Comparison of ENCODE assay signal across 1 cellular context in the genomic region with DNA sequence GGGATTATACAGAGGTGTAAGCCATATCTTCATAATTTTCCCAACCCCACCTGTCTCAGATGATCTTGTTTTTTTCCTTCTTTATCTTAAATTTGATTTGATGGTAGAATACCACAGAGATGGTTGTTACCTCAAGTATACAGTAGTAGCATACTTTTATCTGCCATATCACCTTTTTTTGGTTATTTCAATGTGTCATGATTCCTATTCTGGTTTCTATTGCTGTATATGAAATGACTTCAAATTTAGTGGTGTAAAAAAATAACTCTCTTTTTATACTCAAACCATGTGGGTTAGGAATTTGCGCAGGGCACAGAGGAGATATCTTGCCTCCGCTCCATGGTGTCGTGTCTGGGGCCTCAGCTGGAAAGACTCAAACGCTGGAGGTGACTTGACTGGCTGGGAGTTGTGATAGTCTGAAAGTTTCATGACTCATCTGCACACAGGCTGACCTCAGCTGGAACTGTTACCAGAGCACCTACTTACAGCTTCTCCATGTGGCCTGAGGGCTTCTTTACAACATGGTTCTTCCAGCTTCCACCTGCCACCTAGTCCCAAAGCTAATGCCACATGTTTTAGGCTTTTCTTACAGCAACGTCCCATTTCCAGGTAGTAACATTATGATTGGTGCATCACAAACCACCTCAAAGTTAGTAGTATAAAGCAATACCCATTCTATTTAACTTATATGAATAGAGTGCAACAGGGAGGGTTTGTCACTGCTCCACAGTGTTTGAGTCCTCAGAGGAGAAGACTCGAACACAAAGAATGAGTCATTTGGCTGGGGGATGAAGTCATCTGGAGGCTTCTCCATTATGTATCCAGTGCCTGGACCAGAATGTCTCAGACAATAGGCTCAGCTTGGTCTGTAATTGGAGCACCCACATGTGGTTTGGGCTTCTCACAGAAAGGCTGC.
TF ChIP-seq lines count a peak whose summit lies in the region.

No MANE protein-coding gene starts in this region.

TF ChIP-seq in K562, 482 proteins besides CTCF, POLR2A, EP300 and RAD21 (continued from another document and continues in another):
- TF ChIP-seq DEAF1 (CRISPR knock-in tag; IDR thresholded peaks at IDR 0.05) = no peak
- TF ChIP-seq TFAM (CRISPR knock-in tag; conservative IDR thresholded peaks at IDR 0.05) = no peak
- TF ChIP-seq, protein P1, sequence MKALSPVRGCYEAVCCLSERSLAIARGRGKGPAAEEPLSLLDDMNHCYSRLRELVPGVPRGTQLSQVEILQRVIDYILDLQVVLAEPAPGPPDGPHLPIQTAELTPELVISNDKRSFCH (CRISPR knock-in tag; IDR thresholded peaks at IDR 0.05) = no peak
- TF ChIP-seq, protein P1 (tag; IDR thresholded peaks at IDR 0.05) = no peak
- TF ChIP-seq KHSRP (IDR thresholded peaks at IDR 0.05) = no peak
- TF ChIP-seq MED1 (CRISPR knock-in tag; IDR thresholded peaks at IDR 0.05; ENCODE audit: borderline replicate concordance) = no peak
- no peak for TF ChIP-seq ZNF57 (CRISPR knock-in tag; IDR thresholded peaks at IDR 0.05)
- no peak for TF ChIP-seq KAT2B (IDR thresholded peaks at IDR 0.05; ENCODE audit: low read depth, low read length)
- no peak for TF ChIP-seq HMGXB4 (CRISPR knock-in tag; IDR thresholded peaks at IDR 0.05)
- no peak for TF ChIP-seq PTBP1 (IDR thresholded peaks at IDR 0.05; ENCODE audit: low read depth, low read length)
- no peak for TF ChIP-seq NFRKB (IDR thresholded peaks at IDR 0.05; ENCODE audit: low read depth)
- TF ChIP-seq TCF15 (CRISPR knock-in tag; IDR thresholded peaks at IDR 0.05) = no peak
- no peak for TF ChIP-seq EHMT2 (IDR thresholded peaks at IDR 0.05)
- TF ChIP-seq ZNF165 (CRISPR knock-in tag; IDR thresholded peaks at IDR 0.05; ENCODE audit: borderline replicate concordance) = no peak
- TF ChIP-seq MNT (conservative IDR thresholded peaks at IDR 0.05) = peak; percentile 69 to 78; a peak in 3 of 4 replicates
- TF ChIP-seq ZNF282 (CRISPR knock-in tag; IDR thresholded peaks at IDR 0.05) = no peak
- no peak for TF ChIP-seq RBM39 (optimal IDR thresholded peaks at IDR 0.05; ENCODE audit: low read depth, low read length)
- no peak for TF ChIP-seq PURB (CRISPR knock-in tag; IDR thresholded peaks at IDR 0.05; ENCODE audit: low read depth)
- TF ChIP-seq ZBTB1 (CRISPR knock-in tag; IDR thresholded peaks at IDR 0.05; ENCODE audit: borderline replicate concordance, low read depth) = no peak
- TF ChIP-seq, protein P2, sequence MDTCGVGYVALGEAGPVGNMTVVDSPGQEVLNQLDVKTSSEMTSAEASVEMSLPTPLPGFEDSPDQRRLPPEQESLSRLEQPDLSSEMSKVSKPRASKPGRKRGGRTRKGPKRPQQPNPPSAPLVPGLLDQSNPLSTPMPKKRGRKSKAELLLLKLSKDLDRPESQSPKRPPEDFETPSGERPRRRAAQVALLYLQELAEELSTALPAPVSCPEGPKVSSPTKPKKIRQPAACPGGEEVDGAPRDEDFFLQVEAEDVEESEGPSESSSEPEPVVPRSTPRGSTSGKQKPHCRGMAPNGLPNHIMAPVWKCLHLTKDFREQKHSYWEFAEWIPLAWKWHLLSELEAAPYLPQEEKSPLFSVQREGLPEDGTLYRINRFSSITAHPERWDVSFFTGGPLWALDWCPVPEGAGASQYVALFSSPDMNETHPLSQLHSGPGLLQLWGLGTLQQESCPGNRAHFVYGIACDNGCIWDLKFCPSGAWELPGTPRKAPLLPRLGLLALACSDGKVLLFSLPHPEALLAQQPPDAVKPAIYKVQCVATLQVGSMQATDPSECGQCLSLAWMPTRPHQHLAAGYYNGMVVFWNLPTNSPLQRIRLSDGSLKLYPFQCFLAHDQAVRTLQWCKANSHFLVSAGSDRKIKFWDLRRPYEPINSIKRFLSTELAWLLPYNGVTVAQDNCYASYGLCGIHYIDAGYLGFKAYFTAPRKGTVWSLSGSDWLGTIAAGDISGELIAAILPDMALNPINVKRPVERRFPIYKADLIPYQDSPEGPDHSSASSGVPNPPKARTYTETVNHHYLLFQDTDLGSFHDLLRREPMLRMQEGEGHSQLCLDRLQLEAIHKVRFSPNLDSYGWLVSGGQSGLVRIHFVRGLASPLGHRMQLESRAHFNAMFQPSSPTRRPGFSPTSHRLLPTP (IDR thresholded peaks at IDR 0.05; ENCODE audit: borderline replicate concordance, extremely low read depth, insufficient read length) = no peak
- no peak for TF ChIP-seq CREBBP (IDR thresholded peaks at IDR 0.05; ENCODE audit: low read depth, low read length)
- TF ChIP-seq, protein P3, sequence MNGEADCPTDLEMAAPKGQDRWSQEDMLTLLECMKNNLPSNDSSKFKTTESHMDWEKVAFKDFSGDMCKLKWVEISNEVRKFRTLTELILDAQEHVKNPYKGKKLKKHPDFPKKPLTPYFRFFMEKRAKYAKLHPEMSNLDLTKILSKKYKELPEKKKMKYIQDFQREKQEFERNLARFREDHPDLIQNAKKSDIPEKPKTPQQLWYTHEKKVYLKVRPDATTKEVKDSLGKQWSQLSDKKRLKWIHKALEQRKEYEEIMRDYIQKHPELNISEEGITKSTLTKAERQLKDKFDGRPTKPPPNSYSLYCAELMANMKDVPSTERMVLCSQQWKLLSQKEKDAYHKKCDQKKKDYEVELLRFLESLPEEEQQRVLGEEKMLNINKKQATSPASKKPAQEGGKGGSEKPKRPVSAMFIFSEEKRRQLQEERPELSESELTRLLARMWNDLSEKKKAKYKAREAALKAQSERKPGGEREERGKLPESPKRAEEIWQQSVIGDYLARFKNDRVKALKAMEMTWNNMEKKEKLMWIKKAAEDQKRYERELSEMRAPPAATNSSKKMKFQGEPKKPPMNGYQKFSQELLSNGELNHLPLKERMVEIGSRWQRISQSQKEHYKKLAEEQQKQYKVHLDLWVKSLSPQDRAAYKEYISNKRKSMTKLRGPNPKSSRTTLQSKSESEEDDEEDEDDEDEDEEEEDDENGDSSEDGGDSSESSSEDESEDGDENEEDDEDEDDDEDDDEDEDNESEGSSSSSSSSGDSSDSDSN (IDR thresholded peaks at IDR 0.05; ENCODE audit: borderline replicate concordance in 1 of 2, low read depth in 2 of 2, low read length in 2 of 2) = 0 out of 4 replicates have a peak, but pooled peaks have one; percentile 22 to 37
- TF ChIP-seq ZSCAN29 (IDR thresholded peaks at IDR 0.05) = no peak
- TF ChIP-seq MEF2A (IDR thresholded peaks at IDR 0.05; ENCODE audit: control insufficient read depth, low read depth, low read length) = no peak
- no peak for TF ChIP-seq SRSF9 (IDR thresholded peaks at IDR 0.05; ENCODE audit: borderline replicate concordance, low read depth, low read length)
- no peak for TF ChIP-seq ZNF764 (CRISPR knock-in tag; IDR thresholded peaks at IDR 0.05; ENCODE audit: low read depth)
- no peak for TF ChIP-seq ZC3H4 (CRISPR knock-in tag; IDR thresholded peaks at IDR 0.05; ENCODE audit: borderline replicate concordance)
- TF ChIP-seq SRF (CRISPR knock-in tag; IDR thresholded peaks at IDR 0.05) = no peak
- TF ChIP-seq, protein P4, sequence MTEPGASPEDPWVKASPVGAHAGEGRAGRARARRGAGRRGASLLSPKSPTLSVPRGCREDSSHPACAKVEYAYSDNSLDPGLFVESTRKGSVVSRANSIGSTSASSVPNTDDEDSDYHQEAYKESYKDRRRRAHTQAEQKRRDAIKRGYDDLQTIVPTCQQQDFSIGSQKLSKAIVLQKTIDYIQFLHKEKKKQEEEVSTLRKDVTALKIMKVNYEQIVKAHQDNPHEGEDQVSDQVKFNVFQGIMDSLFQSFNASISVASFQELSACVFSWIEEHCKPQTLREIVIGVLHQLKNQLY (CRISPR knock-in tag; conservative IDR thresholded peaks at IDR 0.05) = no peak
- TF ChIP-seq, protein P5, sequence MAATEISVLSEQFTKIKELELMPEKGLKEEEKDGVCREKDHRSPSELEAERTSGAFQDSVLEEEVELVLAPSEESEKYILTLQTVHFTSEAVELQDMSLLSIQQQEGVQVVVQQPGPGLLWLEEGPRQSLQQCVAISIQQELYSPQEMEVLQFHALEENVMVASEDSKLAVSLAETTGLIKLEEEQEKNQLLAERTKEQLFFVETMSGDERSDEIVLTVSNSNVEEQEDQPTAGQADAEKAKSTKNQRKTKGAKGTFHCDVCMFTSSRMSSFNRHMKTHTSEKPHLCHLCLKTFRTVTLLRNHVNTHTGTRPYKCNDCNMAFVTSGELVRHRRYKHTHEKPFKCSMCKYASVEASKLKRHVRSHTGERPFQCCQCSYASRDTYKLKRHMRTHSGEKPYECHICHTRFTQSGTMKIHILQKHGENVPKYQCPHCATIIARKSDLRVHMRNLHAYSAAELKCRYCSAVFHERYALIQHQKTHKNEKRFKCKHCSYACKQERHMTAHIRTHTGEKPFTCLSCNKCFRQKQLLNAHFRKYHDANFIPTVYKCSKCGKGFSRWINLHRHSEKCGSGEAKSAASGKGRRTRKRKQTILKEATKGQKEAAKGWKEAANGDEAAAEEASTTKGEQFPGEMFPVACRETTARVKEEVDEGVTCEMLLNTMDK (IDR thresholded peaks at IDR 0.05; ENCODE audit: borderline replicate concordance, insufficient read depth, low read depth, low read length, poor library complexity, severe bottlenecking) = no peak
- no peak for TF ChIP-seq PHF21A (IDR thresholded peaks at IDR 0.05; ENCODE audit: borderline replicate concordance, low read depth)
- TF ChIP-seq SIX5 (IDR thresholded peaks at IDR 0.05; ENCODE audit: borderline replicate concordance in 1 of 2, insufficient read depth in 1 of 2, low read depth in 1 of 2, low read length in 2 of 2) = no peak
